Comparison of ENCODE assay signal across 8 cellular contexts in the genomic region with DNA sequence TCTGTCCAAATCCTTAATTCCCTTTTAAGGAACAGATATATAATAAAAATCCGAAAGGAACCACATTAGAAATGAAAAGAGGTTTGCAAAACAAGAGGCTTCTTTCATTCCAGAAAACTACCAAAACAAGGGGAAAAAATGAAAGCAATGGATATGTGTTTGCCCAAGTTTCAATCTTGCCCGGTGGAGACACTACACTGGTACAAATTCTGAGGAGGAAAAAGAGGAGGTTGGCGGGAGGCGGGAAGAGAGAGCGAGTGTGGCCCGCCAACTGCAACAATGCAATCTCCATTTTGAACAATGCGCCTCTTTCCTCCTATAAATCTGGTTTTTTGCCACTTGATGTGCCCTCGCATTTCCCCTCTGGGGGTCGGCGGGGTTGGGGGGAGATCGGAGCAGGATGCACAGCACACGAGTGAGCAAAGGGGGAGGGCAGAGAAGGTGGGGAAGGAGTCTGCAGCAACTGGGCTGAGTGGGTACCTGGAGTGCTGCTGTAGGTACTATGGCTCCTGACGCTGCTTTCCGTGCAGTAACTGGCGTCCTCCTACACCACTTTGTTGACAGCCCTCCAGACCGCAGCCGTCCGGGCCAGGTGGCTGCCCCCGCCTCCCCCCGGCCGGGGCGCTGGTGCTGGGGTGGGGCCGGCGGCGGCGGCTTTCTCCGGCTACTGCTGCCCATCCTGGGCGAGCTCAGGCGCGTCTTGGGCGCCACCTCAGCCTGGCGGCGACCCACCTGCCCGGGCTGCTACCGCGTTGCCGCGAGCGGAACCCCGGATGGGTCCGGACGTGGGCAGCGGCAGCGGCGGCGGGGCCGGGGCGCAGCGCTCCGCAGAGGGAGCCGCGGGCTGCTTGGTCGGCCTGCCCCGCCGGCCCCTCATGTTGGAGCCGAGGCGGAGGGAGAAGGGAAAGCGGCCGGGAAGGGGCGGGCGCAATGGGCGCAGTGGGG.
A peak's percentile ranks its signal among the peaks of the same experiment; 100 is the strongest.
DNase-seq lines count a peak whose midpoint lies in the region; ATAC-seq and TF ChIP-seq lines count a peak whose summit lies in the region.

No MANE protein-coding gene starts in this region.

- 0 to 1% methylated on average over 41 to 45 of the region's 62 CpGs for WGBS in mesodermal cell (ENCODE audit: insufficient coverage in 2 of 2), 2 experiments

- peak overlapping the region; percentile 86 for H3K27ac ChIP-seq in effector memory CD4-positive, alpha-beta T cell (ENCODE audit: insufficient read depth, low read length, poor library complexity, severe bottlenecking)
- peak overlapping the region; percentile 84 for H3K27ac ChIP-seq in mesodermal cell (ENCODE audit: low read depth, low read length, severe bottlenecking)

- peak overlapping the region; percentile 100 for H3K27ac Mint-ChIP-seq in activated CD4-positive, alpha-beta T cell treated with anti-CD3 and anti-CD28 coated beads, Interleukin-2, amount 10 ng/mL, durations not matched to agents 7 days and 5 days

- peak; percentile 64 for ATAC-seq in GM19395 (IDR thresholded peaks at IDR 0.05; ENCODE audit: unreplicated experiment)
- ATAC-seq in HG03520 (IDR thresholded peaks at IDR 0.05; ENCODE audit: unreplicated experiment), result peak; percentile 58

- H3K4me1 Mint-ChIP-seq in activated CD4-positive, alpha-beta T cell treated with anti-CD3 and anti-CD28 coated beads, Interleukin-2, amount 10 ng/mL, durations not matched to agents 7 days and 5 days, result peaks cover 34% of the 10 kb centered on the region

- H3K36me3 Mint-ChIP-seq in activated CD4-positive, alpha-beta T cell treated with anti-CD3 and anti-CD28 coated beads, Interleukin-2, amount 10 ng/mL, durations not matched to agents 7 days and 5 days (ENCODE audit: low read depth), result peaks cover 20% of the 10 kb centered on the region

- peaks cover 18% of the 10 kb centered on the region for H3K4me1 ChIP-seq in effector memory CD4-positive, alpha-beta T cell (ENCODE audit: control insufficient read depth, insufficient read depth, low read length, poor library complexity, severe bottlenecking)
- H3K4me1 ChIP-seq in mesodermal cell (ENCODE audit: control insufficient read depth, insufficient read depth, low read length, poor library complexity, severe bottlenecking), result no peaks in the 10 kb centered on the region

- CTCF ChIA-PET in AG04449 (lab: Yijun Ruan, JAX), result no interaction called here
- CTCF ChIA-PET in activated CD4-positive, alpha-beta T cell treated with anti-CD3 and anti-CD28 coated beads, Interleukin-2, amount 10 ng/mL, durations not matched to agents 7 days and 5 days (lab: Charles Lee), result no interaction called here

- H3K9me3 ChIP-seq in effector memory CD4-positive, alpha-beta T cell (ENCODE audit: control insufficient read depth, low read length), result no peaks in the 10 kb centered on the region
- no peaks in the 10 kb centered on the region for H3K9me3 ChIP-seq in mesodermal cell (ENCODE audit: control insufficient read depth, low read length)

- H3K36me3 ChIP-seq in effector memory CD4-positive, alpha-beta T cell (ENCODE audit: control insufficient read depth, insufficient read depth, low read length), result no peaks in the 10 kb centered on the region
- H3K36me3 ChIP-seq in mesodermal cell (ENCODE audit: control insufficient read depth, insufficient read depth, low read length), result peaks cover 7% of the 10 kb centered on the region

- POLR2A ChIA-PET in AG04449 (lab: Yijun Ruan, JAX), result no interaction called here
- POLR2A ChIA-PET in activated CD4-positive, alpha-beta T cell treated with anti-CD3 and anti-CD28 coated beads, Interleukin-2, amount 10 ng/mL, durations not matched to agents 7 days and 5 days (lab: Charles Lee), result interaction anchor here (0.6 to 1.0 kb wide), 2 partner anchors 88 to 153 kb away, joined by 3 read pairs; no protein-coding TSS in a partner anchor

- H3K4me3 Mint-ChIP-seq in activated CD4-positive, alpha-beta T cell treated with anti-CD3 and anti-CD28 coated beads, Interleukin-2, amount 10 ng/mL, durations not matched to agents 7 days and 5 days, result peak overlapping the region; percentile 97

- no peaks in the 10 kb centered on the region for H3K27me3 ChIP-seq in effector memory CD4-positive, alpha-beta T cell (replicated peaks; ENCODE audit: control insufficient read depth, insufficient read depth, low read length, poor library complexity, severe bottlenecking)

- peaks cover 2% of the 10 kb centered on the region for H3K27me3 Mint-ChIP-seq in activated CD4-positive, alpha-beta T cell treated with anti-CD3 and anti-CD28 coated beads, Interleukin-2, amount 10 ng/mL, durations not matched to agents 7 days and 5 days

- H3K9me3 Mint-ChIP-seq in activated CD4-positive, alpha-beta T cell treated with anti-CD3 and anti-CD28 coated beads, Interleukin-2, amount 10 ng/mL, durations not matched to agents 7 days and 5 days, result no peaks in the 10 kb centered on the region

- DNase-seq in AG04449 (ENCODE audit: low read depth, low spot score) (no peak), NCI-H1105 (lab: John Stamatoyannopoulos, UW) (no peak)
- peak; percentile 75 for DNase-seq in activated CD4-positive, alpha-beta T cell treated with anti-CD3 and anti-CD28 coated beads, Interleukin-2, amount 10 ng/mL, durations not matched to agents 7 days and 5 days
- DNase-seq in effector memory CD4-positive, alpha-beta T cell, result peak; percentile 66 to 69 (median 66)
- DNase-seq in stimulated activated CD8-positive, alpha-beta memory T cell treated with anti-CD3 and anti-CD28 coated beads, Interleukin-2, amount 100 ng/mL, for 48 hours (ENCODE audit: low read depth in 2 of 2), result peak; percentile 63 to 64

- H3K4me3 ChIP-seq in AG04449 (ENCODE audit: low read depth, low read length), result peak overlapping the region; percentile 96
- peak overlapping the region; percentile 88 for H3K4me3 ChIP-seq in effector memory CD4-positive, alpha-beta T cell (ENCODE audit: insufficient read depth, low read depth, low read length, poor library complexity, severe bottlenecking)
- H3K4me3 ChIP-seq in mesodermal cell (ENCODE audit: extremely low read depth, insufficient read depth, low read length, poor library complexity, severe bottlenecking), result peak overlapping the region; percentile 79

- no peak for TF ChIP-seq CTCF in AG04449 (IDR thresholded peaks at IDR 0.05; ENCODE audit: insufficient read depth, low read length, missing control alignments)

Comparison
In these comparisons a context has a peak if more than half of its experiments do, and no peak if none do; other contexts are left out.
1. DNase-seq: peak in activated CD4-positive, alpha-beta T cell treated with anti-CD3 and anti-CD28 coated beads, Interleukin-2, amount 10 ng/mL, durations not matched to agents 7 days and 5 days (single experiment), effector memory CD4-positive, alpha-beta T cell (3 of 3) and stimulated activated CD8-positive, alpha-beta memory T cell treated with anti-CD3 and anti-CD28 coated beads, Interleukin-2, amount 100 ng/mL, for 48 hours (2 of 2); none in AG04449 (single experiment) and NCI-H1105 (single experiment).
2. Peak in every context shown above with its lines, with median percentiles within 50 percentile points of each other: H3K4me3 ChIP-seq.